Comparison of ENCODE assay signal across 9 cellular contexts in genomic region chr9:35829764-35830096, GRCh38. TPM values are rescaled to one million over a fixed set of nuclear protein-coding genes. Genes with fewer than 3 reads are reported as not detected.
A peak's percentile ranks its signal among the peaks of the same experiment; 100 is the strongest.
DNase-seq lines count a peak whose midpoint lies in the region; ATAC-seq, FAIRE-seq and TF ChIP-seq lines count a peak whose summit lies in the region.
"Had no signal": no experiment of that assay in that cellular context is flagged by ENCODE, and none has a peak within 500 bp of the region (broad histone marks: within the 10 kb centered on the region; RNA-seq: fewer than 3 reads in every experiment).

No MANE protein-coding gene starts in this region.

- CTCF ChIA-PET in K562 (lab: Yijun Ruan, JAX; ENCODE audit: low intra/inter-chr PET ratio), result interaction anchor here (0.6 kb wide), 1 partner anchor 19 kb away, joined by 3 read pairs; no protein-coding TSS in a partner anchor

- peak overlapping the region; percentile 26; the same call in 1 of the 2 replicates for H2AFZ ChIP-seq in K562 (ENCODE audit: low read depth, low read length)

- H3K79me1 ChIP-seq in mesendoderm (ENCODE audit: low read length), result no peaks in the 10 kb centered on the region

- no peak for TF ChIP-seq CTCF in cardiac muscle cell (IDR thresholded peaks at IDR 0.05; ENCODE audit: low read depth, low read length)
- no peak for TF ChIP-seq CTCF in K562 (IDR thresholded peaks at IDR 0.05 in 2 of 3, conservative IDR thresholded peaks at IDR 0.05 in 1 of 3; ENCODE audit: insufficient read depth in 2 of 3, low read depth in 1 of 3, low read length in 3 of 3)

- H3K4me2 ChIP-seq in K562 (ENCODE audit: insufficient read depth, low read length) (peak overlapping the region; percentile 86), mesendoderm (ENCODE audit: low read length) (peak overlapping the region; percentile 85)

- H3K27me3 ChIP-seq in cardiac muscle cell (no peaks in the 10 kb centered on the region), K562 (ENCODE audit: control insufficient read depth in 2 of 2, insufficient read depth in 2 of 2, low read length in 2 of 2) (no peaks in the 10 kb centered on the region), mesendoderm (ENCODE audit: insufficient read depth, low read length, poor library complexity) (no peaks in the 10 kb centered on the region)

- BruUV-seq in K562 (replicated peaks; lab: Mats Ljungman, UMichigan), result no TSS peak

- H3K36me3 ChIP-seq in cardiac muscle cell (no peaks in the 10 kb centered on the region), K562 (ENCODE audit: control insufficient read depth, insufficient read depth, low read length) (no peaks in the 10 kb centered on the region), mesendoderm (ENCODE audit: control insufficient read depth, insufficient read depth, low read length) (no peaks in the 10 kb centered on the region)

- H3K9me3 ChIP-seq in cardiac muscle cell (ENCODE audit: low read depth) (no peaks in the 10 kb centered on the region), K562 (replicated peaks; ENCODE audit: control insufficient read depth, insufficient read depth, low read depth, low read length) (no peaks in the 10 kb centered on the region)

- no peak overlapping the region for H2AK5ac ChIP-seq in mesendoderm (ENCODE audit: low read length)

- intact Hi-C loops in Right ventricle myocardium superior (cut with DNase I) (loop anchor here (5.0 kb wide), 1 partner anchor 37 kb away; the partner anchor contains the start of gene NPR2), K562 (cut with micrococcal nuclease) (no loop called here)

- no peak for ATAC-seq in Right ventricle myocardium superior (ENCODE audit: poor library complexity)
- ATAC-seq in K562, result peak; percentile 3; the same call in 1 of the 3 replicates
- ATAC-seq in GM18502 (IDR thresholded peaks at IDR 0.05; ENCODE audit: poor library complexity, unreplicated experiment), result no peak
- no peak for ATAC-seq in GM21390 (IDR thresholded peaks at IDR 0.05; ENCODE audit: unreplicated experiment)

- no peak overlapping the region for H4K8ac ChIP-seq in mesendoderm (ENCODE audit: low read depth, low read length)

- DNase-seq in cardiac muscle cell (ENCODE audit: low read depth in 1 of 2, low spot score in 1 of 2) (no peak), Right ventricle myocardium superior (no peak), K562 (ENCODE audit: extremely low read depth in 1 of 4, low spot score in 3 of 4) (no peak), mesendoderm (no peak), urothelium cell line (ENCODE audit: low spot score) (peak; percentile 25), AG08395 (ENCODE audit: low spot score) (no peak)

- no peak for FAIRE-seq in K562 (lab: Jason Lieb, UNC)
- FAIRE-seq in urothelium cell line (lab: Jason Lieb, UNC), result no peak

- H3K9ac ChIP-seq in K562 (ENCODE audit: insufficient read depth in 1 of 2, low read depth in 2 of 2, low read length in 2 of 2), result peak overlapping the region; percentile 5 to 91; a peak in 2 of 4 replicates
- H3K9ac ChIP-seq in mesendoderm (ENCODE audit: low read length), result peak overlapping the region; percentile 60

- TF ChIP-seq POLR2A in K562 (conservative IDR thresholded peaks at IDR 0.05), result no peak

- H3K23ac ChIP-seq in mesendoderm (ENCODE audit: low read length), result peak overlapping the region; percentile 15

- no peaks in the 10 kb centered on the region for H3K79me2 ChIP-seq in K562 (ENCODE audit: control insufficient read depth, insufficient read depth, low read length)
- no peaks in the 10 kb centered on the region for H3K79me2 ChIP-seq in mesendoderm (ENCODE audit: control insufficient read depth, insufficient read depth, low read length)

- no peak overlapping the region for H2BK5ac ChIP-seq in mesendoderm (ENCODE audit: low read length)

- no peak overlapping the region for H2BK120ac ChIP-seq in mesendoderm (ENCODE audit: low read depth, low read length)

- no peak overlapping the region for H3K4ac ChIP-seq in mesendoderm (ENCODE audit: low read depth, low read length)

- 22% methylated on average over 1 of the region's 2 CpGs for WGBS in K562 (ENCODE audit: insufficient coverage, low coverage, missing lambda C conversion rate)
- no CpG with 5 or more reads among the region's 2 CpGs for WGBS in mesendoderm (ENCODE audit: extremely low coverage, insufficient coverage, low lambda C conversion rate)

- H4K5ac ChIP-seq in mesendoderm (ENCODE audit: low read length), result no peak overlapping the region

- TF ChIP-seq RAD21 in K562 (CRISPR knock-in tag; conservative IDR thresholded peaks at IDR 0.05 in 1 of 2, IDR thresholded peaks at IDR 0.05 in 1 of 2), result no peak

- no peaks in the 10 kb centered on the region for H3K9me1 ChIP-seq in K562 (ENCODE audit: control insufficient read depth, insufficient read depth, low read length)

- H3K56ac ChIP-seq in mesendoderm (ENCODE audit: low read length), result peak overlapping the region; percentile 82

- H3K18ac ChIP-seq in mesendoderm (ENCODE audit: low read length), result no peak overlapping the region

- H4K20me1 ChIP-seq in K562 (replicated peaks; ENCODE audit: control insufficient read depth, insufficient read depth, low read length), result no peaks in the 10 kb centered on the region

- H3K4me1 ChIP-seq in cardiac muscle cell (ENCODE audit: low read depth) (peaks cover 27% of the 10 kb centered on the region), K562 (replicated peaks in 1 of 2; ENCODE audit: control insufficient read depth in 2 of 2, insufficient read depth in 2 of 2, low read length in 2 of 2) (peaks cover 5 to 13% of the 10 kb centered on the region in 2 experiments; a peak in 4 of 5 replicates), mesendoderm (ENCODE audit: control insufficient read depth, low read depth, low read length) (peaks cover 6% of the 10 kb centered on the region)

- no peak for TF ChIP-seq EP300 in K562 (IDR thresholded peaks at IDR 0.05; ENCODE audit: low read length)

- POLR2A ChIA-PET in K562 (lab: Yijun Ruan, JAX), result no interaction called here

- in situ Hi-C loops in K562 (cut with MboI), result no loop called here

- H3K27ac ChIP-seq in cardiac muscle cell (peak overlapping the region; percentile 93), K562 (ENCODE audit: extremely low read depth, low read depth, low read length) (no peak overlapping the region), mesendoderm (ENCODE audit: low read depth, low read length) (no peak overlapping the region)

- H2BK15ac ChIP-seq in mesendoderm (replicated peaks; ENCODE audit: low read depth), result no peak overlapping the region

- H3K4me3 ChIP-seq in cardiac muscle cell, result peak overlapping the region; percentile 71
- peak overlapping the region; percentile 59 for H3K4me3 ChIP-seq in K562
- H3K4me3 ChIP-seq in mesendoderm (ENCODE audit: low read length), result peak overlapping the region; percentile 43

RNA-seq across cellular contexts. Expression of gene TMEM8B, which starts 0.7 kb away (rescaled TPM):
- total RNA-seq in cardiac muscle cell, result 15.0 and 17.9 TPM in 2 replicates
- polyA plus RNA-seq in cardiac muscle cell, result 17.0 and 21.8 TPM in 2 replicates
- total RNA-seq in Right ventricle myocardium superior, result 13.3 TPM
- 4.3 and 4.9 TPM in 2 replicates for total RNA-seq in K562 (2011; cell fraction: chromatin; rRNA removed; ENCODE audit: low replicate concordance)
- total RNA-seq in K562 (2011; cell fraction: nucleolus; rRNA removed), result 3.8 TPM in 2 replicates
- 5.6 and 7.4 TPM in 2 replicates for total RNA-seq in K562 (2011; cell fraction: nucleoplasm; rRNA removed)
- 0.57 and 1.1 TPM in 2 replicates for total RNA-seq in K562 (2014; rRNA removed)
- 0.11 and 0.19 TPM in 2 replicates for total RNA-seq in K562 (2014; rRNA removed; fragmentation: Illumina TruSeq; extraction: Trizol)
- total RNA-seq in K562 (2015; rRNA removed; fragmentation: Illumina TruSeq; extraction: Trizol), result 0.36 and 0.38 TPM in 2 replicates
- 1.3 and 2.2 TPM in 2 replicates for total RNA-seq in K562 (2021)
- polyA plus RNA-seq in K562 (2011; rRNA removed), result 1.2 and 3.6 TPM in 2 replicates
- 3.2 and 3.7 TPM in 2 replicates for polyA plus RNA-seq in K562 (2011; cell fraction: cytosol; rRNA removed)
- 9.9 and 15.1 TPM in 2 replicates for polyA plus RNA-seq in K562 (2011; cell fraction: nucleus; rRNA removed)
- 1.8 and 6.2 TPM in 2 replicates for polyA plus RNA-seq in K562 (2012)
- 1.1 and 1.7 TPM in 2 replicates for polyA plus RNA-seq in K562 (2014; fragmentation: Illumina TruSeq; extraction: Trizol)
- polyA plus RNA-seq in K562 (2014; fragmentation: Nextera tagmentation; extraction: Ambion mirVana), result under 1 TPM; 0.01 to 0.06 TPM
- polyA plus RNA-seq in K562 (2014; rRNA removed), result 1.6 TPM in 2 replicates
- 0.56 and 1.6 TPM in 2 replicates for polyA minus RNA-seq in K562 (2011; rRNA and poly(A)+ RNA removed)
- 1.3 and 4.6 TPM in 2 replicates for polyA minus RNA-seq in K562 (2011; cell fraction: cytosol; rRNA and poly(A)+ RNA removed)
- 2.7 and 3.1 TPM in 2 replicates for polyA minus RNA-seq in K562 (2011; cell fraction: nucleus; rRNA and poly(A)+ RNA removed)
- polyA plus RNA-seq in mesendoderm (2013, experiment 1 of 2), result 1.6 TPM
- 1.5 TPM for polyA plus RNA-seq in mesendoderm (2013, experiment 2 of 2)

RNA-seq across cellular contexts. Expression of gene FAM221B, which starts 1.2 kb away (rescaled TPM):
- total RNA-seq in cardiac muscle cell (not detected in 2 replicates), Right ventricle myocardium superior (not detected), K562 (2014; rRNA removed) (not detected in 2 replicates), K562 (2014; rRNA removed; fragmentation: Illumina TruSeq; extraction: Trizol) (not detected in 2 replicates), K562 (2015; rRNA removed; fragmentation: Illumina TruSeq; extraction: Trizol) (not detected in 2 replicates), K562 (2021) (not detected in 2 replicates)
- polyA plus RNA-seq in cardiac muscle cell (0.57 and 0.66 TPM in 2 replicates), K562 (2011; rRNA removed) (not detected in 2 replicates), K562 (2014; fragmentation: Illumina TruSeq; extraction: Trizol) (not detected in 2 replicates), K562 (2014; fragmentation: Nextera tagmentation; extraction: Ambion mirVana) (under 1 TPM in 1 of 2 experiments, not detected in 1; 0.01 TPM), K562 (2014; rRNA removed) (not detected in 2 replicates)
- not detected in 2 replicates for total RNA-seq in K562 (2011; cell fraction: chromatin; rRNA removed; ENCODE audit: low replicate concordance)
- total RNA-seq in K562 (2011; cell fraction: nucleolus; rRNA removed), result not detected in 2 replicates
- not detected in 2 replicates for total RNA-seq in K562 (2011; cell fraction: nucleoplasm; rRNA removed)
- polyA plus RNA-seq in K562 (2011; cell fraction: cytosol; rRNA removed), result not detected in 2 replicates
- not detected in 2 replicates for polyA plus RNA-seq in K562 (2011; cell fraction: nucleus; rRNA removed)
- polyA plus RNA-seq in K562 (2012), result 0.04 and 0.05 TPM in 2 replicates
- polyA minus RNA-seq in K562 (2011; rRNA and poly(A)+ RNA removed), result not detected in 2 replicates
- not detected in 2 replicates for polyA minus RNA-seq in K562 (2011; cell fraction: cytosol; rRNA and poly(A)+ RNA removed)
- not detected in 2 replicates for polyA minus RNA-seq in K562 (2011; cell fraction: nucleus; rRNA and poly(A)+ RNA removed)
- polyA plus RNA-seq in mesendoderm (2013, experiment 1 of 2), result not detected
- polyA plus RNA-seq in mesendoderm (2013, experiment 2 of 2), result not detected
- total RNA-seq: glomerular endothelial cell had no signal

RNA-seq across cellular contexts. Expression of gene HINT2, which starts 14.9 kb away (rescaled TPM):
- total RNA-seq in cardiac muscle cell (48.5 and 83.9 TPM in 2 replicates), Right ventricle myocardium superior (82.9 TPM), K562 (2014; rRNA removed) (39.5 and 65.1 TPM in 2 replicates), K562 (2014; rRNA removed; fragmentation: Illumina TruSeq; extraction: Trizol) (27.9 and 30.3 TPM in 2 replicates), K562 (2015; rRNA removed; fragmentation: Illumina TruSeq; extraction: Trizol) (23.6 and 23.7 TPM in 2 replicates), K562 (2021) (34.2 and 40.5 TPM in 2 replicates)
- polyA plus RNA-seq in cardiac muscle cell (161 and 177 TPM in 2 replicates), K562 (2011; rRNA removed) (27.2 and 33.7 TPM in 2 replicates), K562 (2014; fragmentation: Illumina TruSeq; extraction: Trizol) (33.2 and 35.0 TPM in 2 replicates), K562 (2014; fragmentation: Nextera tagmentation; extraction: Ambion mirVana) (1 to 10 TPM; 5.6 to 6.2 TPM), K562 (2014; rRNA removed) (44.1 and 49.9 TPM in 2 replicates)
- total RNA-seq in K562 (2011; cell fraction: chromatin; rRNA removed; ENCODE audit: low replicate concordance), result 10.9 and 15.4 TPM in 2 replicates
- 13.8 and 15.5 TPM in 2 replicates for total RNA-seq in K562 (2011; cell fraction: nucleolus; rRNA removed)
- 11.7 and 11.9 TPM in 2 replicates for total RNA-seq in K562 (2011; cell fraction: nucleoplasm; rRNA removed)
- polyA plus RNA-seq in K562 (2011; cell fraction: cytosol; rRNA removed), result 32.2 and 41.0 TPM in 2 replicates
- polyA plus RNA-seq in K562 (2011; cell fraction: nucleus; rRNA removed), result 45.7 and 50.8 TPM in 2 replicates
- 37.4 and 63.1 TPM in 2 replicates for polyA plus RNA-seq in K562 (2012)
- polyA minus RNA-seq in K562 (2011; rRNA and poly(A)+ RNA removed), result 6.1 and 8.5 TPM in 2 replicates
- polyA minus RNA-seq in K562 (2011; cell fraction: cytosol; rRNA and poly(A)+ RNA removed), result 4.5 and 6.4 TPM in 2 replicates
- polyA minus RNA-seq in K562 (2011; cell fraction: nucleus; rRNA and poly(A)+ RNA removed), result 9.2 and 17.2 TPM in 2 replicates
- 28.3 TPM for polyA plus RNA-seq in mesendoderm (2013, experiment 1 of 2)
- 29.5 TPM for polyA plus RNA-seq in mesendoderm (2013, experiment 2 of 2)

RNA-seq across cellular contexts. Expression of gene SPAG8, which starts 17.7 kb away (rescaled TPM):
- total RNA-seq in cardiac muscle cell, result 2.9 and 3.7 TPM in 2 replicates
- polyA plus RNA-seq in cardiac muscle cell, result 4.2 and 6.1 TPM in 2 replicates
- total RNA-seq in Right ventricle myocardium superior, result 1.8 TPM
- total RNA-seq in K562 (2011; cell fraction: chromatin; rRNA removed; ENCODE audit: low replicate concordance), result 1.9 and 2.2 TPM in 2 replicates
- total RNA-seq in K562 (2011; cell fraction: nucleolus; rRNA removed), result 0.66 and 1.2 TPM in 2 replicates
- total RNA-seq in K562 (2011; cell fraction: nucleoplasm; rRNA removed), result 1.2 and 1.6 TPM in 2 replicates
- total RNA-seq in K562 (2014; rRNA removed), result 0.14 and 0.53 TPM in 2 replicates
- 0.18 and 0.67 TPM in 2 replicates for total RNA-seq in K562 (2014; rRNA removed; fragmentation: Illumina TruSeq; extraction: Trizol)
- total RNA-seq in K562 (2015; rRNA removed; fragmentation: Illumina TruSeq; extraction: Trizol), result 0.30 and 0.47 TPM in 2 replicates
- 0.36 and 0.40 TPM in 2 replicates for total RNA-seq in K562 (2021)
- 0.21 and 0.27 TPM in 2 replicates for polyA plus RNA-seq in K562 (2011; rRNA removed)
- polyA plus RNA-seq in K562 (2011; cell fraction: cytosol; rRNA removed), result 0.18 TPM in 1 of 2 replicates, not detected in the other
- 2.3 and 2.6 TPM in 2 replicates for polyA plus RNA-seq in K562 (2011; cell fraction: nucleus; rRNA removed)
- polyA plus RNA-seq in K562 (2012), result 0.39 and 0.69 TPM in 2 replicates
- 0.22 and 0.36 TPM in 2 replicates for polyA plus RNA-seq in K562 (2014; fragmentation: Illumina TruSeq; extraction: Trizol)
- under 1 TPM; 0.03 to 0.46 TPM for polyA plus RNA-seq in K562 (2014; fragmentation: Nextera tagmentation; extraction: Ambion mirVana)
- 0.17 and 0.40 TPM in 2 replicates for polyA plus RNA-seq in K562 (2014; rRNA removed)
- 0.15 and 0.39 TPM in 2 replicates for polyA minus RNA-seq in K562 (2011; rRNA and poly(A)+ RNA removed)
- not detected in 2 replicates for polyA minus RNA-seq in K562 (2011; cell fraction: cytosol; rRNA and poly(A)+ RNA removed)
- polyA minus RNA-seq in K562 (2011; cell fraction: nucleus; rRNA and poly(A)+ RNA removed), result 0.54 and 1.4 TPM in 2 replicates
- polyA plus RNA-seq in mesendoderm (2013, experiment 1 of 2), result 0.08 TPM
- polyA plus RNA-seq in mesendoderm (2013, experiment 2 of 2), result 0.14 TPM
- total RNA-seq: glomerular endothelial cell had no signal

RNA-seq across cellular contexts. Expression of gene NPR2, which starts 38.3 kb away (rescaled TPM):
- 12.5 and 12.6 TPM in 2 replicates for total RNA-seq in cardiac muscle cell
- polyA plus RNA-seq in cardiac muscle cell, result 13.2 and 16.2 TPM in 2 replicates
- 24.2 TPM for total RNA-seq in Right ventricle myocardium superior
- total RNA-seq in K562 (2011; cell fraction: chromatin; rRNA removed; ENCODE audit: low replicate concordance), result 47.3 and 78.1 TPM in 2 replicates
- 35.7 and 36.2 TPM in 2 replicates for total RNA-seq in K562 (2011; cell fraction: nucleolus; rRNA removed)
- total RNA-seq in K562 (2011; cell fraction: nucleoplasm; rRNA removed), result 24.0 and 37.1 TPM in 2 replicates
- 2.8 and 4.9 TPM in 2 replicates for total RNA-seq in K562 (2014; rRNA removed)
- total RNA-seq in K562 (2014; rRNA removed; fragmentation: Illumina TruSeq; extraction: Trizol), result 3.6 and 3.7 TPM in 2 replicates
- 4.7 and 5.5 TPM in 2 replicates for total RNA-seq in K562 (2015; rRNA removed; fragmentation: Illumina TruSeq; extraction: Trizol)
- 6.0 and 6.9 TPM in 2 replicates for total RNA-seq in K562 (2021)
- 12.9 and 14.5 TPM in 2 replicates for polyA plus RNA-seq in K562 (2011; rRNA removed)
- polyA plus RNA-seq in K562 (2011; cell fraction: cytosol; rRNA removed), result 4.7 and 6.3 TPM in 2 replicates
- 108 and 130 TPM in 2 replicates for polyA plus RNA-seq in K562 (2011; cell fraction: nucleus; rRNA removed)
- polyA plus RNA-seq in K562 (2012), result 5.7 and 10.6 TPM in 2 replicates
- 6.2 and 7.3 TPM in 2 replicates for polyA plus RNA-seq in K562 (2014; fragmentation: Illumina TruSeq; extraction: Trizol)
- polyA plus RNA-seq in K562 (2014; fragmentation: Nextera tagmentation; extraction: Ambion mirVana), result 1 to 10 TPM; 2.4 to 6.4 TPM
- polyA plus RNA-seq in K562 (2014; rRNA removed), result 5.5 and 10.5 TPM in 2 replicates
- 4.4 and 4.6 TPM in 2 replicates for polyA minus RNA-seq in K562 (2011; rRNA and poly(A)+ RNA removed)
- polyA minus RNA-seq in K562 (2011; cell fraction: cytosol; rRNA and poly(A)+ RNA removed), result 1.2 TPM in 2 replicates
- 12.1 and 14.3 TPM in 2 replicates for polyA minus RNA-seq in K562 (2011; cell fraction: nucleus; rRNA and poly(A)+ RNA removed)
- 11.4 TPM for polyA plus RNA-seq in mesendoderm (2013, experiment 1 of 2)
- polyA plus RNA-seq in mesendoderm (2013, experiment 2 of 2), result 11.0 TPM
